In genomic region chrX:109643687-109644086, GRCh38 we compare ENCODE assay signal across 14 cellular contexts. TPM values are rescaled to one million over a fixed set of nuclear protein-coding genes. Genes with fewer than 3 reads are reported as not detected.
DNase-seq lines count a peak whose midpoint lies in the region; ATAC-seq and TF ChIP-seq lines count a peak whose summit lies in the region.
"Had no signal": no experiment of that assay in that cellular context is flagged by ENCODE, and none has a peak within 500 bp of the region (broad histone marks: within the 10 kb centered on the region; RNA-seq: fewer than 3 reads in every experiment).

No MANE protein-coding gene starts in this region.

- H3K36me3 Mint-ChIP-seq in chondrocyte (ENCODE audit: low read depth) = peaks cover 10% of the 10 kb centered on the region

- TF ChIP-seq CTCF in chondrocyte (IDR thresholded peaks at IDR 0.05) = no peak

- H3K4me3 Mint-ChIP-seq in chondrocyte (ENCODE audit: unreplicated experiment) = no peak overlapping the region
- H3K4me3 Mint-ChIP-seq: CD14-positive monocyte; CD8-positive, alpha-beta T cell had no signal

- ATAC-seq in GM18498 (IDR thresholded peaks at IDR 0.05; ENCODE audit: unreplicated experiment) (peak; percentile 48), GM21390 (IDR thresholded peaks at IDR 0.05; ENCODE audit: unreplicated experiment) (peak; percentile 81)
- ATAC-seq: A549; CD8-positive, alpha-beta T cell had no signal

- DNase-seq in chondrocyte (ENCODE audit: low spot score) = no peak
- DNase-seq in HuH-7.5 (ENCODE audit: low spot score) = no peak
- DNase-seq in HK-2 (ENCODE audit: unreplicated experiment) = no peak
- DNase-seq in DMS 273 (lab: John Stamatoyannopoulos, UW; ENCODE audit: unreplicated experiment) = no peak
- DNase-seq: CD8-positive, alpha-beta T cell; COR-L47; DND-41; GDM1; GM23248; H7 had no signal

- peaks cover 21% of the 10 kb centered on the region for H3K4me1 Mint-ChIP-seq in chondrocyte (ENCODE audit: low read depth)
- H3K4me1 Mint-ChIP-seq: CD14-positive monocyte had no signal

- H3K27me3 Mint-ChIP-seq in chondrocyte (ENCODE audit: low read depth) = no peaks in the 10 kb centered on the region

- H3K9me3 Mint-ChIP-seq in chondrocyte (ENCODE audit: low read depth) = no peaks in the 10 kb centered on the region
- H3K9me3 Mint-ChIP-seq: CD8-positive, alpha-beta T cell had no signal

- H3K27ac Mint-ChIP-seq in chondrocyte (ENCODE audit: unreplicated experiment) = peak overlapping the region; percentile 34
- H3K27ac Mint-ChIP-seq: CD8-positive, alpha-beta T cell had no signal

RNA-seq across cellular contexts. Expression of gene KCNE5, which starts 18.7 kb away (rescaled TPM):
- total RNA-seq in chondrocyte = 0.56 to 0.85 TPM (median 0.62 TPM) in 3 replicates
- total RNA-seq: CD8-positive, alpha-beta T cell had no signal
